ENCODE assay signal across 1 cellular context in the genomic region with DNA sequence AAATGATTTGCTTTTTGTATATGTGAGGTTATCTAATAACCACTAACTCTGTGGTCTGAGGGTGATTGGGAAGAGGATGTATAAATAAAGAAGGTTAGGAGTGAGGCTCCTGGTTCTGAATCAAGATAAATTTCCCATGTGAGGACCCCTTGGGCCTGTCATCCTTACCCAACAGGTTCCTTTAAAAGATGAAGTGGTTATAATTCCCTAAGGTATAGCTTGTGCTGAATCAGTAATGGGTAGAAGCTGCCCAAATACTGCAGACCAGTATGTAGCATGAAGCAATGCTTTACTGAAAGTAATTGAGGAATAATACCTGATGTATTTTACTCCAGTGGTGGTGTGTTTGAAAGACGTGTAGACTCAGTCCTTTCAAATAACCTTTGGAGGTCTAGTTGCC.
TF ChIP-seq lines count a peak whose summit lies in the region.

No MANE protein-coding gene starts in this region.

TF ChIP-seq in HepG2, 621 proteins besides CTCF, POLR2A, EP300 and RAD21:
- TF ChIP-seq CREB1 (IDR thresholded peaks at IDR 0.05), result no peak
- no peak for TF ChIP-seq CREB1 (CRISPR knock-in tag; IDR thresholded peaks at IDR 0.05)
- peak; percentile 50 for TF ChIP-seq RBM22 (optimal IDR thresholded peaks at IDR 0.05; ENCODE audit: low read length)
- TF ChIP-seq ZNF17 (CRISPR knock-in tag; IDR thresholded peaks at IDR 0.05), result no peak
- no peak for TF ChIP-seq RFX3 (CRISPR knock-in tag; IDR thresholded peaks at IDR 0.05)
- TF ChIP-seq, protein P1, sequence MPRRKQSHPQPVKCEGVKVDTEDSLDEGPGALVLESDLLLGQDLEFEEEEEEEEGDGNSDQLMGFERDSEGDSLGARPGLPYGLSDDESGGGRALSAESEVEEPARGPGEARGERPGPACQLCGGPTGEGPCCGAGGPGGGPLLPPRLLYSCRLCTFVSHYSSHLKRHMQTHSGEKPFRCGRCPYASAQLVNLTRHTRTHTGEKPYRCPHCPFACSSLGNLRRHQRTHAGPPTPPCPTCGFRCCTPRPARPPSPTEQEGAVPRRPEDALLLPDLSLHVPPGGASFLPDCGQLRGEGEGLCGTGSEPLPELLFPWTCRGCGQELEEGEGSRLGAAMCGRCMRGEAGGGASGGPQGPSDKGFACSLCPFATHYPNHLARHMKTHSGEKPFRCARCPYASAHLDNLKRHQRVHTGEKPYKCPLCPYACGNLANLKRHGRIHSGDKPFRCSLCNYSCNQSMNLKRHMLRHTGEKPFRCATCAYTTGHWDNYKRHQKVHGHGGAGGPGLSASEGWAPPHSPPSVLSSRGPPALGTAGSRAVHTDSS (CRISPR knock-in tag; conservative IDR thresholded peaks at IDR 0.05), result no peak
- no peak for TF ChIP-seq SALL2 (CRISPR knock-in tag; IDR thresholded peaks at IDR 0.05)
- no peak for TF ChIP-seq ZKSCAN1 (IDR thresholded peaks at IDR 0.05; ENCODE audit: low read length)
- TF ChIP-seq TOPORS (CRISPR knock-in tag; IDR thresholded peaks at IDR 0.05), result no peak
- no peak for TF ChIP-seq KAT7 (CRISPR knock-in tag; IDR thresholded peaks at IDR 0.05; ENCODE audit: borderline replicate concordance)
